Comparison of ENCODE assay signal across 8 cellular contexts in genomic region chr3:3127432-3128010, GRCh38. TPM values are rescaled to one million over a fixed set of nuclear protein-coding genes. Genes with fewer than 3 reads are reported as not detected.
A peak's percentile ranks its signal among the peaks of the same experiment; 100 is the strongest.
DNase-seq lines count a peak whose midpoint lies in the region; ATAC-seq and TF ChIP-seq lines count a peak whose summit lies in the region.

No MANE protein-coding gene starts in this region.

- no peak for TF ChIP-seq CTCF in activated CD8-positive, alpha-beta T cell treated with anti-CD3 and anti-CD28 coated beads for 36 hours (IDR thresholded peaks at IDR 0.05)
- no peak for TF ChIP-seq CTCF in parathyroid adenoma (IDR thresholded peaks at IDR 0.05)

- H3K4me1 Mint-ChIP-seq in activated CD8-positive, alpha-beta T cell treated with anti-CD3 and anti-CD28 coated beads for 36 hours (ENCODE audit: low read depth): peaks cover 24% of the 10 kb centered on the region

- POLR2A ChIA-PET in activated CD8-positive, alpha-beta T cell treated with anti-CD3 and anti-CD28 coated beads for 36 hours (lab: Charles Lee): interaction anchor here (0.8 to 1.8 kb wide), 5 partner anchors 9 to 52 kb away, joined by 3 to 7 read pairs (median 6); partner anchors contain the start of gene CRBN

- H3K4me2 ChIP-seq in parathyroid adenoma (ENCODE audit: low read length): peak overlapping the region; percentile 85

- no peaks in the 10 kb centered on the region for H3K27me3 Mint-ChIP-seq in activated CD8-positive, alpha-beta T cell treated with anti-CD3 and anti-CD28 coated beads for 36 hours

- CTCF ChIA-PET in activated CD8-positive, alpha-beta T cell treated with anti-CD3 and anti-CD28 coated beads for 36 hours (lab: Charles Lee): no interaction called here

- peak overlapping the region; percentile 99 for H3K4me3 Mint-ChIP-seq in activated CD8-positive, alpha-beta T cell treated with anti-CD3 and anti-CD28 coated beads for 36 hours

- H3K9me3 Mint-ChIP-seq in activated CD8-positive, alpha-beta T cell treated with anti-CD3 and anti-CD28 coated beads for 36 hours: no peaks in the 10 kb centered on the region

- peak; percentile 38 for ATAC-seq in activated CD8-positive, alpha-beta T cell treated with anti-CD3 and anti-CD28 coated beads for 36 hours
- ATAC-seq in sciatic nerve: no peak

- H3K9ac ChIP-seq in HUES64 (ENCODE audit: low read depth, low read length) (peak overlapping the region; percentile 99), parathyroid adenoma (no peak overlapping the region)

- peak overlapping the region; percentile 99 for H3K27ac Mint-ChIP-seq in activated CD8-positive, alpha-beta T cell treated with anti-CD3 and anti-CD28 coated beads for 36 hours

- H3K27me3 ChIP-seq in HUES64 (ENCODE audit: insufficient read depth, low read length) (no peaks in the 10 kb centered on the region), esophagus (ENCODE audit: control insufficient read depth in 1 of 2, insufficient read depth in 2 of 2, low read length in 2 of 2) (no peaks in the 10 kb centered on the region), parathyroid adenoma (ENCODE audit: control insufficient read depth, insufficient read depth, low read length) (no peaks in the 10 kb centered on the region)

- H3K36me3 ChIP-seq in HUES64 (ENCODE audit: insufficient read depth, low read length) (peaks cover 30% of the 10 kb centered on the region), esophagus (ENCODE audit: control insufficient read depth in 2 of 2, insufficient read depth in 2 of 2, low read length in 1 of 2) (peaks cover 4 to 7% of the 10 kb centered on the region in 2 donors), parathyroid adenoma (ENCODE audit: control insufficient read depth, insufficient read depth, low read length) (no peaks in the 10 kb centered on the region)

- DNase-seq in DMS53 (lab: John Stamatoyannopoulos, UW) (peak; percentile 8), DMS53 treated with DMSO at 0.1 percent for 48 hours (lab: John Stamatoyannopoulos, UW; ENCODE audit: unreplicated experiment) (no peak), sciatic nerve (ENCODE audit: low spot score) (no peak), retina (no peak)
- peak; percentile 65 for DNase-seq in activated CD8-positive, alpha-beta T cell treated with anti-CD3 and anti-CD28 coated beads for 36 hours

- 34% methylated on average over 20 of the region's 20 CpGs for WGBS in HUES64
- WGBS in esophagus, 2 donors: 24 to 29% methylated on average over 20 of the region's 20 CpGs

- H3K27ac ChIP-seq in HUES64 (ENCODE audit: low read depth, low read length): peak overlapping the region; percentile 88
- peak overlapping the region; percentile 81 to 83 for H3K27ac ChIP-seq in esophagus (ENCODE audit: low read depth in 2 of 2, low read length in 1 of 2)
- peak overlapping the region; percentile 89 for H3K27ac ChIP-seq in parathyroid adenoma

- intact Hi-C loops in activated CD8-positive, alpha-beta T cell treated with anti-CD3 and anti-CD28 coated beads for 36 hours (cut with micrococcal nuclease): no loop called here
- intact Hi-C loops in sciatic nerve (cut with DNase I): no loop called here

- no peaks in the 10 kb centered on the region; the same call in 1 of the 2 replicates for H3K9me3 ChIP-seq in HUES64 (ENCODE audit: insufficient read depth, low read depth, low read length)
- no peaks in the 10 kb centered on the region for H3K9me3 ChIP-seq in esophagus (ENCODE audit: control insufficient read depth in 2 of 2, insufficient read depth in 1 of 2, low read depth in 1 of 2, low read length in 1 of 2)
- no peaks in the 10 kb centered on the region for H3K9me3 ChIP-seq in parathyroid adenoma (ENCODE audit: control insufficient read depth, low read length)

- H3K4me1 ChIP-seq in HUES64 (ENCODE audit: insufficient read depth, low read length): peaks cover 8% of the 10 kb centered on the region
- peaks cover 2 to 3% of the 10 kb centered on the region in 2 donors for H3K4me1 ChIP-seq in esophagus (ENCODE audit: control insufficient read depth in 2 of 2, insufficient read depth in 2 of 2, low read length in 1 of 2)
- no peaks in the 10 kb centered on the region for H3K4me1 ChIP-seq in parathyroid adenoma

- H3K36me3 Mint-ChIP-seq in activated CD8-positive, alpha-beta T cell treated with anti-CD3 and anti-CD28 coated beads for 36 hours (ENCODE audit: low read depth): peaks cover 43% of the 10 kb centered on the region

- peaks cover 3% of the 10 kb centered on the region for H3K79me2 ChIP-seq in parathyroid adenoma

- H2AFZ ChIP-seq in parathyroid adenoma: peak overlapping the region; percentile 97

- H3K4me3 ChIP-seq in HUES64 (ENCODE audit: low read length) (peak overlapping the region; percentile 100), esophagus (ENCODE audit: low read depth in 1 of 2, low read length in 2 of 2) (peak overlapping the region; percentile 74 to 95), parathyroid adenoma (ENCODE audit: low read depth, low read length) (peak overlapping the region; percentile 98)

RNA-seq across cellular contexts. Expression of gene TRNT1, which starts 0.8 kb away (rescaled TPM):
- 24.6 TPM for polyA plus RNA-seq in HUES64 (2013, experiment 1 of 2)
- 25.5 TPM for polyA plus RNA-seq in HUES64 (2013, experiment 2 of 2)
- total RNA-seq in activated CD8-positive, alpha-beta T cell treated with anti-CD3 and anti-CD28 coated beads for 36 hours: 10 to 100 TPM; 44.9 to 45.8 TPM
- polyA plus RNA-seq in esophagus: 1 to 10 TPM; 8.3 to 8.8 TPM
- total RNA-seq in sciatic nerve: 20.8 TPM

RNA-seq across cellular contexts. Expression of gene IL5RA, which starts 17.3 kb away (rescaled TPM):
- not detected for polyA plus RNA-seq in HUES64 (2013, experiment 1 of 2)
- not detected for polyA plus RNA-seq in HUES64 (2013, experiment 2 of 2)
- total RNA-seq in activated CD8-positive, alpha-beta T cell treated with anti-CD3 and anti-CD28 coated beads for 36 hours: not detected
- under 1 TPM in 1 of 2 donors, not detected in 1; 0.02 TPM for polyA plus RNA-seq in esophagus
- 0.49 TPM for total RNA-seq in sciatic nerve

RNA-seq across cellular contexts. Expression of gene CRBN, which starts 52.0 kb away (rescaled TPM):
- polyA plus RNA-seq in HUES64 (2013, experiment 1 of 2): 28.0 TPM
- polyA plus RNA-seq in HUES64 (2013, experiment 2 of 2): 30.9 TPM
- total RNA-seq in activated CD8-positive, alpha-beta T cell treated with anti-CD3 and anti-CD28 coated beads for 36 hours: 10 to 100 TPM; 33.7 to 35.0 TPM
- polyA plus RNA-seq in esophagus: 10 to 100 TPM; 15.5 to 16.4 TPM
- 87.5 TPM for total RNA-seq in sciatic nerve

Comparison
In these comparisons a context has a peak if more than half of its experiments do, and no peak if none do; other contexts are left out.
1. DNase-seq: peak in DMS53 (single experiment) and activated CD8-positive, alpha-beta T cell treated with anti-CD3 and anti-CD28 coated beads for 36 hours (single experiment); none in DMS53 treated with DMSO at 0.1 percent for 48 hours (single experiment), sciatic nerve (single experiment) and retina (single experiment).
2. Peak in every context shown above with its lines, with median percentiles within 50 percentile points of each other: H3K27ac ChIP-seq and H3K4me3 ChIP-seq.